Comparison of ENCODE assay signal across 1 cellular context in the genomic region with DNA sequence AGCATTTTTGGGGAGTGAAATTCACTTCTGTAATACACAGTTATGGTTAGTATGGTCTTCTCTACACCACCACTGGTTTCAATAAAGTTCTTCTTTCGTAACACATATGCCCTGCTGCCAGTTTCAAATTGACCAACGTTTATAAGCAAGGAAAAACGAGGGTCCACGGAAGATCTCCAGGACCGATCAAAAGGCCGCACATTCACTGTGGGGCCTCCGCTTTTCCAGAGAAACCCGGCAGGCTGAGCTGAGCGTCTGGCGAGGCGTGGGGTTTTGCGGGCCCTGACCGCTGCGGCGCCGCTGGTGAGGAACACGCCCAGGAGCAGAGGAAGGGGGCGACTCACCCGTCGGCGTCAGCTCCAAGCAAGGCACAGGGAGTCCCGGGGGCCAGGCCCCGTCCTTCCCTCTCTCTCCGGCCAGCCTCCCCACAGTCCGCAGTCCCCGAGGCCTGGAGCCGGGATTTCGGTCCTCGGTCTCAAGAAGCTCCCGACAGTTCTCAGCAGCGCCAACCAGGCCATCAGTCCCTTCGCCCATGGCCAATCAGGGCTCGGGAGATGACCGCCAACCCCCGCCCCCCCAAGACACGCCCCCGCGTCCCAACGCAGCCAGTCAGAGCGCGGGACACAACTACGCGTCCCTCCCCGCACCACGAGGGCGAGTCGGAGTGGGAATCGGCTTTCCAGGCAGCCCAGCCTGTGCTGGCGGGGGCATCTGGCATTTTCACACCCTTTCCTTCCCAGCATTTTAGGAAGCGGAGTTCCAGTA.
TF ChIP-seq lines count a peak whose summit lies in the region.

A gene with protein sequence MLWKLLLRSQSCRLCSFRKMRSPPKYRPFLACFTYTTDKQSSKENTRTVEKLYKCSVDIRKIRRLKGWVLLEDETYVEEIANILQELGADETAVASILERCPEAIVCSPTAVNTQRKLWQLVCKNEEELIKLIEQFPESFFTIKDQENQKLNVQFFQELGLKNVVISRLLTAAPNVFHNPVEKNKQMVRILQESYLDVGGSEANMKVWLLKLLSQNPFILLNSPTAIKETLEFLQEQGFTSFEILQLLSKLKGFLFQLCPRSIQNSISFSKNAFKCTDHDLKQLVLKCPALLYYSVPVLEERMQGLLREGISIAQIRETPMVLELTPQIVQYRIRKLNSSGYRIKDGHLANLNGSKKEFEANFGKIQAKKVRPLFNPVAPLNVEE (minus strand): TSS at position 522 of the 765 bp plus-strand sequence. CDS start 8,432 bp downstream, outside the sequence.

TF ChIP-seq in K562, 482 proteins besides CTCF, POLR2A, EP300 and RAD21 (continued from another document and continues in another):
- TF ChIP-seq, protein P1, sequence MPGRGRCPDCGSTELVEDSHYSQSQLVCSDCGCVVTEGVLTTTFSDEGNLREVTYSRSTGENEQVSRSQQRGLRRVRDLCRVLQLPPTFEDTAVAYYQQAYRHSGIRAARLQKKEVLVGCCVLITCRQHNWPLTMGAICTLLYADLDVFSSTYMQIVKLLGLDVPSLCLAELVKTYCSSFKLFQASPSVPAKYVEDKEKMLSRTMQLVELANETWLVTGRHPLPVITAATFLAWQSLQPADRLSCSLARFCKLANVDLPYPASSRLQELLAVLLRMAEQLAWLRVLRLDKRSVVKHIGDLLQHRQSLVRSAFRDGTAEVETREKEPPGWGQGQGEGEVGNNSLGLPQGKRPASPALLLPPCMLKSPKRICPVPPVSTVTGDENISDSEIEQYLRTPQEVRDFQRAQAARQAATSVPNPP (IDR thresholded peaks at IDR 0.05; ENCODE audit: borderline replicate concordance, insufficient read depth, insufficient read length): no peak
- no peak for TF ChIP-seq ASH1L (IDR thresholded peaks at IDR 0.05; ENCODE audit: borderline replicate concordance, low read depth, partially characterized antibody)
- TF ChIP-seq CXXC5 (CRISPR knock-in tag; IDR thresholded peaks at IDR 0.05): peak; percentile 76
- TF ChIP-seq HNRNPLL (IDR thresholded peaks at IDR 0.05; ENCODE audit: low read depth, low read length, poor library complexity, severe bottlenecking): peak; percentile 23
- TF ChIP-seq HMG20A (CRISPR knock-in tag; conservative IDR thresholded peaks at IDR 0.05): no peak
- no peak for TF ChIP-seq NR1H2 (CRISPR knock-in tag; IDR thresholded peaks at IDR 0.05)
- TF ChIP-seq EP400 (IDR thresholded peaks at IDR 0.05): peak; percentile 65
- TF ChIP-seq, protein P2, sequence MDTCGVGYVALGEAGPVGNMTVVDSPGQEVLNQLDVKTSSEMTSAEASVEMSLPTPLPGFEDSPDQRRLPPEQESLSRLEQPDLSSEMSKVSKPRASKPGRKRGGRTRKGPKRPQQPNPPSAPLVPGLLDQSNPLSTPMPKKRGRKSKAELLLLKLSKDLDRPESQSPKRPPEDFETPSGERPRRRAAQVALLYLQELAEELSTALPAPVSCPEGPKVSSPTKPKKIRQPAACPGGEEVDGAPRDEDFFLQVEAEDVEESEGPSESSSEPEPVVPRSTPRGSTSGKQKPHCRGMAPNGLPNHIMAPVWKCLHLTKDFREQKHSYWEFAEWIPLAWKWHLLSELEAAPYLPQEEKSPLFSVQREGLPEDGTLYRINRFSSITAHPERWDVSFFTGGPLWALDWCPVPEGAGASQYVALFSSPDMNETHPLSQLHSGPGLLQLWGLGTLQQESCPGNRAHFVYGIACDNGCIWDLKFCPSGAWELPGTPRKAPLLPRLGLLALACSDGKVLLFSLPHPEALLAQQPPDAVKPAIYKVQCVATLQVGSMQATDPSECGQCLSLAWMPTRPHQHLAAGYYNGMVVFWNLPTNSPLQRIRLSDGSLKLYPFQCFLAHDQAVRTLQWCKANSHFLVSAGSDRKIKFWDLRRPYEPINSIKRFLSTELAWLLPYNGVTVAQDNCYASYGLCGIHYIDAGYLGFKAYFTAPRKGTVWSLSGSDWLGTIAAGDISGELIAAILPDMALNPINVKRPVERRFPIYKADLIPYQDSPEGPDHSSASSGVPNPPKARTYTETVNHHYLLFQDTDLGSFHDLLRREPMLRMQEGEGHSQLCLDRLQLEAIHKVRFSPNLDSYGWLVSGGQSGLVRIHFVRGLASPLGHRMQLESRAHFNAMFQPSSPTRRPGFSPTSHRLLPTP (IDR thresholded peaks at IDR 0.05; ENCODE audit: borderline replicate concordance, extremely low read depth, insufficient read length): no peak
- TF ChIP-seq PYGO2 (tag; IDR thresholded peaks at IDR 0.05): no peak
- TF ChIP-seq, protein P3, sequence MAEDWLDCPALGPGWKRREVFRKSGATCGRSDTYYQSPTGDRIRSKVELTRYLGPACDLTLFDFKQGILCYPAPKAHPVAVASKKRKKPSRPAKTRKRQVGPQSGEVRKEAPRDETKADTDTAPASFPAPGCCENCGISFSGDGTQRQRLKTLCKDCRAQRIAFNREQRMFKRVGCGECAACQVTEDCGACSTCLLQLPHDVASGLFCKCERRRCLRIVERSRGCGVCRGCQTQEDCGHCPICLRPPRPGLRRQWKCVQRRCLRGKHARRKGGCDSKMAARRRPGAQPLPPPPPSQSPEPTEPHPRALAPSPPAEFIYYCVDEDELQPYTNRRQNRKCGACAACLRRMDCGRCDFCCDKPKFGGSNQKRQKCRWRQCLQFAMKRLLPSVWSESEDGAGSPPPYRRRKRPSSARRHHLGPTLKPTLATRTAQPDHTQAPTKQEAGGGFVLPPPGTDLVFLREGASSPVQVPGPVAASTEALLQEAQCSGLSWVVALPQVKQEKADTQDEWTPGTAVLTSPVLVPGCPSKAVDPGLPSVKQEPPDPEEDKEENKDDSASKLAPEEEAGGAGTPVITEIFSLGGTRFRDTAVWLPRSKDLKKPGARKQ (CRISPR knock-in tag; IDR thresholded peaks at IDR 0.05): no peak
- 0 out of 4 replicates have a peak, but pooled peaks of 1 of the 2 experiments have one; percentile 12 for TF ChIP-seq SIN3A (IDR thresholded peaks at IDR 0.05; ENCODE audit: borderline replicate concordance in 2 of 2, control insufficient read depth in 1 of 2, low read depth in 2 of 2, low read length in 2 of 2)
- TF ChIP-seq CBX5 (IDR thresholded peaks at IDR 0.05; ENCODE audit: borderline replicate concordance, low read depth): no peak
- peak; percentile 69 for TF ChIP-seq MAZ (CRISPR knock-in tag; conservative IDR thresholded peaks at IDR 0.05 in 1 of 2, IDR thresholded peaks at IDR 0.05 in 1 of 2)
- TF ChIP-seq MTA1 (IDR thresholded peaks at IDR 0.05; ENCODE audit: borderline replicate concordance): no peak
- TF ChIP-seq ZNF324 (CRISPR knock-in tag; IDR thresholded peaks at IDR 0.05): no peak
- TF ChIP-seq DPF2 (IDR thresholded peaks at IDR 0.05): no peak
- TF ChIP-seq, protein P4, sequence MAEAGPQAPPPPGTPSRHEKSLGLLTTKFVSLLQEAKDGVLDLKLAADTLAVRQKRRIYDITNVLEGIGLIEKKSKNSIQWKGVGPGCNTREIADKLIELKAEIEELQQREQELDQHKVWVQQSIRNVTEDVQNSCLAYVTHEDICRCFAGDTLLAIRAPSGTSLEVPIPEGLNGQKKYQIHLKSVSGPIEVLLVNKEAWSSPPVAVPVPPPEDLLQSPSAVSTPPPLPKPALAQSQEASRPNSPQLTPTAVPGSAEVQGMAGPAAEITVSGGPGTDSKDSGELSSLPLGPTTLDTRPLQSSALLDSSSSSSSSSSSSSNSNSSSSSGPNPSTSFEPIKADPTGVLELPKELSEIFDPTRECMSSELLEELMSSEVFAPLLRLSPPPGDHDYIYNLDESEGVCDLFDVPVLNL (CRISPR knock-in tag; IDR thresholded peaks at IDR 0.05; ENCODE audit: low read depth): no peak
- no peak for TF ChIP-seq ZNF41 (CRISPR knock-in tag; conservative IDR thresholded peaks at IDR 0.05)
- no peak for TF ChIP-seq ARHGAP35 (IDR thresholded peaks at IDR 0.05; ENCODE audit: partially characterized antibody)
- TF ChIP-seq, protein P5, sequence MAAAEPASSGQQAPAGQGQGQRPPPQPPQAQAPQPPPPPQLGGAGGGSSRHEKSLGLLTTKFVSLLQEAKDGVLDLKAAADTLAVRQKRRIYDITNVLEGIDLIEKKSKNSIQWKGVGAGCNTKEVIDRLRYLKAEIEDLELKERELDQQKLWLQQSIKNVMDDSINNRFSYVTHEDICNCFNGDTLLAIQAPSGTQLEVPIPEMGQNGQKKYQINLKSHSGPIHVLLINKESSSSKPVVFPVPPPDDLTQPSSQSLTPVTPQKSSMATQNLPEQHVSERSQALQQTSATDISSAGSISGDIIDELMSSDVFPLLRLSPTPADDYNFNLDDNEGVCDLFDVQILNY (CRISPR knock-in tag; IDR thresholded peaks at IDR 0.05): no peak
- TF ChIP-seq TCF7 (IDR thresholded peaks at IDR 0.05; ENCODE audit: borderline replicate concordance): no peak
- TF ChIP-seq, protein P6, sequence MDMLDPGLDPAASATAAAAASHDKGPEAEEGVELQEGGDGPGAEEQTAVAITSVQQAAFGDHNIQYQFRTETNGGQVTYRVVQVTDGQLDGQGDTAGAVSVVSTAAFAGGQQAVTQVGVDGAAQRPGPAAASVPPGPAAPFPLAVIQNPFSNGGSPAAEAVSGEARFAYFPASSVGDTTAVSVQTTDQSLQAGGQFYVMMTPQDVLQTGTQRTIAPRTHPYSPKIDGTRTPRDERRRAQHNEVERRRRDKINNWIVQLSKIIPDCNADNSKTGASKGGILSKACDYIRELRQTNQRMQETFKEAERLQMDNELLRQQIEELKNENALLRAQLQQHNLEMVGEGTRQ (CRISPR knock-in tag; IDR thresholded peaks at IDR 0.05): peak; percentile 42; the same call in 1 of the 2 replicates
- no peak for TF ChIP-seq FOXP1 (CRISPR knock-in tag; IDR thresholded peaks at IDR 0.05)
- no peak; the same call in 1 of the 2 replicates for TF ChIP-seq PML (IDR thresholded peaks at IDR 0.05; ENCODE audit: low read length)
- no peak for TF ChIP-seq NFRKB (IDR thresholded peaks at IDR 0.05; ENCODE audit: low read depth)
- no peak for TF ChIP-seq YBX1 (IDR thresholded peaks at IDR 0.05)
- TF ChIP-seq RBM39 (optimal IDR thresholded peaks at IDR 0.05; ENCODE audit: low read depth, low read length): no peak
- no peak for TF ChIP-seq BRD9 (IDR thresholded peaks at IDR 0.05; ENCODE audit: low read depth, partially characterized antibody)
- no peak for TF ChIP-seq SLC30A9 (CRISPR knock-in tag; IDR thresholded peaks at IDR 0.05)
- no peak for TF ChIP-seq SPI1 (IDR thresholded peaks at IDR 0.05; ENCODE audit: borderline replicate concordance, low read depth, low read length)
- no peak for TF ChIP-seq STAG1 (CRISPR knock-in tag; IDR thresholded peaks at IDR 0.05; ENCODE audit: borderline replicate concordance)
- no peak for TF ChIP-seq NFIX (CRISPR knock-in tag; IDR thresholded peaks at IDR 0.05; ENCODE audit: low read depth)
- TF ChIP-seq MYC (IDR thresholded peaks at IDR 0.05; ENCODE audit: low read depth, low read length): peak; percentile 63; the same call in 1 of the 2 replicates
- TF ChIP-seq MYC (CRISPR knock-in tag; IDR thresholded peaks at IDR 0.05; ENCODE audit: borderline replicate concordance, low read depth): no peak
- TF ChIP-seq ZFX (CRISPR knock-in tag; IDR thresholded peaks at IDR 0.05): peak; percentile 92
- TF ChIP-seq, protein P7, sequence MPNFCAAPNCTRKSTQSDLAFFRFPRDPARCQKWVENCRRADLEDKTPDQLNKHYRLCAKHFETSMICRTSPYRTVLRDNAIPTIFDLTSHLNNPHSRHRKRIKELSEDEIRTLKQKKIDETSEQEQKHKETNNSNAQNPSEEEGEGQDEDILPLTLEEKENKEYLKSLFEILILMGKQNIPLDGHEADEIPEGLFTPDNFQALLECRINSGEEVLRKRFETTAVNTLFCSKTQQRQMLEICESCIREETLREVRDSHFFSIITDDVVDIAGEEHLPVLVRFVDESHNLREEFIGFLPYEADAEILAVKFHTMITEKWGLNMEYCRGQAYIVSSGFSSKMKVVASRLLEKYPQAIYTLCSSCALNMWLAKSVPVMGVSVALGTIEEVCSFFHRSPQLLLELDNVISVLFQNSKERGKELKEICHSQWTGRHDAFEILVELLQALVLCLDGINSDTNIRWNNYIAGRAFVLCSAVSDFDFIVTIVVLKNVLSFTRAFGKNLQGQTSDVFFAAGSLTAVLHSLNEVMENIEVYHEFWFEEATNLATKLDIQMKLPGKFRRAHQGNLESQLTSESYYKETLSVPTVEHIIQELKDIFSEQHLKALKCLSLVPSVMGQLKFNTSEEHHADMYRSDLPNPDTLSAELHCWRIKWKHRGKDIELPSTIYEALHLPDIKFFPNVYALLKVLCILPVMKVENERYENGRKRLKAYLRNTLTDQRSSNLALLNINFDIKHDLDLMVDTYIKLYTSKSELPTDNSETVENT (CRISPR knock-in tag; IDR thresholded peaks at IDR 0.05): peak; percentile 73; the same call in 1 of the 2 replicates
- TF ChIP-seq NCOA4 (IDR thresholded peaks at IDR 0.05; ENCODE audit: partially characterized antibody): no peak
- no peak for TF ChIP-seq TCF7L2 (IDR thresholded peaks at IDR 0.05; ENCODE audit: low read depth, low read length)
- TF ChIP-seq, protein P8, sequence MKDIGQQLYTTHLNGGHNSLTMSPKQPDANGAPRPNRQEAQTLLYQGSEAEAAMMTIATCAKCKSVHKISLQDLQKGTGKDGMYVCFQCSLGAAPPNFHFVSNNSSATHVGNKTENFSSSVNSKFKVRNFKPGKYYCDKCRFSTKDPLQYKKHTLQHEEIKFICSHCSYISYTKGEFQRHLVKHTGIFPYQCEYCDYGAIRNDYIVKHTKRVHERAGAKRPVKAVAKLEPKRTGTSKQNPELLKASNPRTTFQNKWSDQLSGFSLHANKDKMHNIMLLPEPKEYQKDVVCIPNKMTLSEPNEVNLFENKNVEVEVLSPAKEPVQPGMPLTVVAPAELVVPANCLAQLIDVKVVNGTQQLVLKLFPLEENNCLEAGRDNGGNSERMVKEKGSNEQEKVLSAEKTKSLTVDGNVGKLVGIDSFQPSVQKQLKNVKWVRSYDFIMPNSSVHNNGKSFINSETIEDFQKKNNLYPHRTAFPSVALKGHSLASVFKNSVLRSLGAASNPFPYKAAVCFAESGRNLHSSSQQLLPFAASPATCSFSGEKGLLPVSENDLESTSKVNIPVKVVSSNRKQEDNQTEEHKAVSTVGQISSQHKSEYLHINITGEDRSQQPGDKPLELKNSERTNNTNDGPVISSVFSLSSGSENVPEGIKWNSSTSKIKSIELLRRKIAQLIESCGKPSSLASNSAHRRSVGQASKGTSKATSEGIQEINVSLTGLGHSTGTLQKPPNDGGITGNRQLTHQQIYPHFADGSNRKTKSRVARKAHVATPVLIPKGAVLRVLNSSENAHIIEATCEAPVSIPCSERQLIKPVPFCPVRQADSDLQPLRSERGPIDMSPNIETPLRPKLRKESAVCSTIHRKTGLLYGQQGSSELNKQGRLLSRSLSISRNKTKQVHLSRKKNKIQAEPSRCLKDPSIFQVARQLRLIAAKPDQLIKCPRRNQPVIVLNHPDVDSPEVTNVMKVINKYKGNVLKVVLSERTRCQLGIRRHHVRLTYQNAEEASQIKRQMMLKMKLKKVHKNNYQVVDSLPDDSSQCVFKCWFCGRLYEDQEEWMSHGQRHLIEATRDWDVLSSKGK (CRISPR knock-in tag; IDR thresholded peaks at IDR 0.05): no peak
- no peak for TF ChIP-seq RNF2 (IDR thresholded peaks at IDR 0.05)
- peak; percentile 37; the same call in 1 of the 2 replicates for TF ChIP-seq ESRRA (IDR thresholded peaks at IDR 0.05; ENCODE audit: borderline replicate concordance, low read depth)
- TF ChIP-seq, protein P9, sequence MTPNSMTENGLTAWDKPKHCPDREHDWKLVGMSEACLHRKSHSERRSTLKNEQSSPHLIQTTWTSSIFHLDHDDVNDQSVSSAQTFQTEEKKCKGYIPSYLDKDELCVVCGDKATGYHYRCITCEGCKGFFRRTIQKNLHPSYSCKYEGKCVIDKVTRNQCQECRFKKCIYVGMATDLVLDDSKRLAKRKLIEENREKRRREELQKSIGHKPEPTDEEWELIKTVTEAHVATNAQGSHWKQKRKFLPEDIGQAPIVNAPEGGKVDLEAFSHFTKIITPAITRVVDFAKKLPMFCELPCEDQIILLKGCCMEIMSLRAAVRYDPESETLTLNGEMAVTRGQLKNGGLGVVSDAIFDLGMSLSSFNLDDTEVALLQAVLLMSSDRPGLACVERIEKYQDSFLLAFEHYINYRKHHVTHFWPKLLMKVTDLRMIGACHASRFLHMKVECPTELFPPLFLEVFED (CRISPR knock-in tag; conservative IDR thresholded peaks at IDR 0.05): no peak
- TF ChIP-seq RBM15 (IDR thresholded peaks at IDR 0.05; ENCODE audit: insufficient read depth, low read length): no peak
